In the genomic region with DNA sequence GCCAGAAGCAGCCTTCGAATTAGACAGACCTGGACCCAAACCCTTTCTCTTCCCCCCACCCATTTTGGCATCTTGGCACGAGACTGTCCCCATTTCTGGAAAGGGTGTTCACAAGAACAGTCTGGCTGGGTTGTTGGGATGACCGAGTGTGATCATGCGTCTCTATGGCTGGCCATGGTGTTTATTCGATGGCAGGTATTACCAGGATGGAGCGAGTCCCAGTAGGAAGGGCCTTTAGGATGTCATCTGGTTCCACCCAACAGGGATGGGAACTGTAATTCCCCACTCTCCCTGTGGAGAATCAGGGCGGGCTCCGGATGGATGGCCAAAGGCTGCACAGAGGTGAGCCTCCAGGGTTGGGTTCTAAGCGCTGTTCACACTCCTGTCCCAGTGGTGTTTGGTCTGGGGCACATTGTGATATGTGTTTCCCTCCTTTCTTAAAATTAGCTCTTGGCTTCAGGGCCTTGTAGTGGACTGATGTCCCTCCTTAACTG, we compare ENCODE assay signal across 8 cellular contexts. TPM values are rescaled to one million over a fixed set of nuclear protein-coding genes. Genes with fewer than 3 reads are reported as not detected.
DNase-seq lines count a peak whose midpoint lies in the region; ATAC-seq and TF ChIP-seq lines count a peak whose summit lies in the region.

No MANE protein-coding gene starts in this region.

- peaks cover 7% of the 10 kb centered on the region for H3K9me3 Mint-ChIP-seq in stimulated activated memory B cell treated with anti-CD40 and anti-IgM and Interleukin-4, amounts not matched to agents 10 μg/mL and 1 μg/mL and 100 μg/mL, for 72 hours

- no peak overlapping the region for H3K4me3 ChIP-seq in SJSA1

- DNase-seq in DMS 273 (lab: John Stamatoyannopoulos, UW; ENCODE audit: unreplicated experiment): peak; percentile 36
- DNase-seq in DMS 273 treated with DMSO at 0.1 percent for 48 hours (lab: John Stamatoyannopoulos, UW): no peak
- DNase-seq in SJSA1 (ENCODE audit: low read depth in 1 of 2, low spot score in 2 of 2): no peak
- DNase-seq in foreskin keratinocyte: no peak
- DNase-seq in activated gamma-delta T cell treated with Interleukin-2 at 50 U/mL for 16 hours: no peak
- no peak for DNase-seq in COLO829 (ENCODE audit: low spot score)
- DNase-seq in G401 (ENCODE audit: low spot score): no peak

- no peak for ATAC-seq in foreskin keratinocyte
- no peak for ATAC-seq in stimulated activated memory B cell treated with anti-CD40 and anti-IgM and Interleukin-4, amounts not matched to agents 10 μg/mL and 1 μg/mL and 100 μg/mL, for 72 hours

- H3K27me3 ChIP-seq in SJSA1 (replicated peaks) (no peaks in the 10 kb centered on the region), foreskin keratinocyte (no peaks in the 10 kb centered on the region)

- H3K4me1 ChIP-seq in SJSA1 (replicated peaks) (peaks cover 21% of the 10 kb centered on the region), foreskin keratinocyte (peaks cover 17% of the 10 kb centered on the region)

- H3K27ac ChIP-seq in SJSA1 (peak overlapping the region; percentile 69), foreskin keratinocyte (peak overlapping the region; percentile 88)

- H3K4me3 Mint-ChIP-seq in stimulated activated memory B cell treated with anti-CD40 and anti-IgM and Interleukin-4, amounts not matched to agents 10 μg/mL and 1 μg/mL and 100 μg/mL, for 72 hours: peak overlapping the region; percentile 65

- H3K36me3 ChIP-seq in SJSA1: no peaks in the 10 kb centered on the region

- no peaks in the 10 kb centered on the region for H3K27me3 Mint-ChIP-seq in stimulated activated memory B cell treated with anti-CD40 and anti-IgM and Interleukin-4, amounts not matched to agents 10 μg/mL and 1 μg/mL and 100 μg/mL, for 72 hours

- H3K4me1 Mint-ChIP-seq in stimulated activated memory B cell treated with anti-CD40 and anti-IgM and Interleukin-4, amounts not matched to agents 10 μg/mL and 1 μg/mL and 100 μg/mL, for 72 hours: peaks cover 59% of the 10 kb centered on the region

- in situ Hi-C loops in G401 (cut with HindIII; ENCODE audit: low sequenced_read_pairs): no loop called here

- H3K36me3 Mint-ChIP-seq in stimulated activated memory B cell treated with anti-CD40 and anti-IgM and Interleukin-4, amounts not matched to agents 10 μg/mL and 1 μg/mL and 100 μg/mL, for 72 hours: peaks cover 9% of the 10 kb centered on the region

- H3K27ac Mint-ChIP-seq in stimulated activated memory B cell treated with anti-CD40 and anti-IgM and Interleukin-4, amounts not matched to agents 10 μg/mL and 1 μg/mL and 100 μg/mL, for 72 hours: peak overlapping the region; percentile 96

- H3K9me3 ChIP-seq in SJSA1 (replicated peaks): no peaks in the 10 kb centered on the region

- no peak for TF ChIP-seq CTCF in foreskin keratinocyte (conservative IDR thresholded peaks at IDR 0.05)

RNA-seq across cellular contexts. Expression of gene ATP5PO, which starts 33.4 kb away (rescaled TPM):
- total RNA-seq in SJSA1 (2014; rRNA removed; shearing (Covaris generic)): 276 and 326 TPM in 2 replicates
- total RNA-seq in foreskin keratinocyte: 154 and 181 TPM in 2 replicates
- 271 and 310 TPM in 2 replicates for polyA plus RNA-seq in foreskin keratinocyte
- total RNA-seq in G401 (2014; rRNA removed; shearing (Covaris generic)): 251 and 334 TPM in 2 replicates
